In the genomic region with DNA sequence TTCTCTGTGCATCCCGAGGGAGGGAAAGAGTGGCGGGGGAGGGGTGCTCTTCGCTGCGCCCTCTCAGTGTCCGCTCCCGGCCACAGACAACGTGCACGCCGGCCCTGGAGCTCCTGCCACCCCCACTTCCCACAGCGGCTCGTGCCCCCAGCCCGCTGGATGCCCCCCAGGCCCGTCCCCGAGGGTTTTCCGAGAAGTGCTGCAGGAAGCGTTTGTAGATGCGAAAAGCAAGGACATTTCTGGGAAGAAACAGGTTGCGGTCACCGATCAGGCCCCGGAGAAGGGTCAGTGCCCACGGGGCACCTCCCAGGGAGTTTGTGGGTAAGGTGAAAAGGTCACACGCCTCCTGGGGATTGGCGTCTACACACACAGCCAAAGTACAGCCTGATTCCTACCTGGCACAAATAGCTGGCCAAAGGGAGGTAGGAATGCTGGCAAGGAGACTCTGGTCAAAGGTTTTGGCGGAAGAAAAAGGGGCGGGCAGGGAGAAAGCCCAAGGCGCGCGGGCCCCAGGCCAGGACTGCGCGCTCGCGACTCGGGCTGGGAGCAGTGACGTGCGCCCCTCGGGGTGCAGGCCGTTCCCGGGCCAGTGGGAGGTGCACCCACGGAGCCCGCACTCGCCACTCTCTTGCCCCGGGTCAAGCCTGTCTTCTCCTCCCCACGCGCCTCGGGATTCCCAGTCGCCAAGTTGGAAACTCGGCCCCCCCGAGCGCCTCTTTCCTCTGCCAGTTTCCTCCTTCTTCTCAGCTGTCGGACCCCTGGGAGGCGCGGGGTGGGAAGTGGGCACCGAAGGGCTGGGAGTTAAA, we compare ENCODE assay signal across 8 cellular contexts. TPM values are rescaled to one million over a fixed set of nuclear protein-coding genes. Genes with fewer than 3 reads are reported as not detected.
A peak's percentile ranks its signal among the peaks of the same experiment; 100 is the strongest.
DNase-seq lines count a peak whose midpoint lies in the region; ATAC-seq lines count a peak whose summit lies in the region.

No MANE protein-coding gene starts in this region.

- no peak overlapping the region for H3K27ac Mint-ChIP-seq in activated CD4-positive, alpha-beta T cell treated with anti-CD3 and anti-CD28 coated beads, Interleukin-2, amount 10 ng/mL, durations not matched to agents 24 days and 14 days

- peak overlapping the region; percentile 65 to 76 for H3K4me3 ChIP-seq in mucosa of rectum (ENCODE audit: low read length in 2 of 2)

- no peaks in the 10 kb centered on the region for H3K9me3 ChIP-seq in mucosa of rectum (ENCODE audit: control insufficient read depth in 2 of 2, low read length in 2 of 2)

- intact Hi-C loops in activated CD4-positive, alpha-beta T cell treated with anti-CD3 and anti-CD28 coated beads, Interleukin-2, amount 10 ng/mL, durations not matched to agents 24 days and 14 days (cut with micrococcal nuclease) = loop anchor here (10.0 kb wide), 2 partner anchors 149 to 541 kb away; no protein-coding TSS in a partner anchor

- peak overlapping the region; percentile 55 for H3K4me3 Mint-ChIP-seq in activated CD4-positive, alpha-beta T cell treated with anti-CD3 and anti-CD28 coated beads, Interleukin-2, amount 10 ng/mL, durations not matched to agents 24 days and 14 days

- H3K27ac ChIP-seq in mucosa of rectum (ENCODE audit: low read depth in 2 of 2, low read length in 2 of 2) = peak overlapping the region; percentile 64 to 75

- no peaks in the 10 kb centered on the region for H3K9me3 Mint-ChIP-seq in activated CD4-positive, alpha-beta T cell treated with anti-CD3 and anti-CD28 coated beads, Interleukin-2, amount 10 ng/mL, durations not matched to agents 24 days and 14 days

- no peaks in the 10 kb centered on the region for H3K36me3 ChIP-seq in mucosa of rectum (ENCODE audit: control insufficient read depth in 2 of 2, insufficient read depth in 2 of 2, low read length in 2 of 2)

- peaks cover 0 to 7% of the 10 kb centered on the region in 2 donors for H3K27me3 ChIP-seq in mucosa of rectum (ENCODE audit: control insufficient read depth in 2 of 2, insufficient read depth in 2 of 2, low read length in 2 of 2)

- DNase-seq in activated CD4-positive, alpha-beta T cell treated with anti-CD3 and anti-CD28 coated beads, Interleukin-2, amount 10 ng/mL, durations not matched to agents 24 days and 14 days = peak; percentile 55
- no peak for DNase-seq in activated CD4-positive, alpha-beta T cell treated with anti-CD3 and anti-CD28 coated beads for 1 hour
- DNase-seq in T1000 (lab: John Stamatoyannopoulos, UW) = peak; percentile 100
- DNase-seq in central memory CD4-positive, alpha-beta T cell = no peak

- peaks cover 21% of the 10 kb centered on the region for H3K4me1 Mint-ChIP-seq in activated CD4-positive, alpha-beta T cell treated with anti-CD3 and anti-CD28 coated beads, Interleukin-2, amount 10 ng/mL, durations not matched to agents 24 days and 14 days

- peaks cover 9 to 18% of the 10 kb centered on the region in 2 donors for H3K4me1 ChIP-seq in mucosa of rectum (ENCODE audit: control insufficient read depth in 2 of 2, insufficient read depth in 2 of 2, low read length in 2 of 2)

- ATAC-seq in esophagus mucosa (peak; percentile 50), GM19452 (IDR thresholded peaks at IDR 0.05; ENCODE audit: unreplicated experiment) (no peak), HG03175 (IDR thresholded peaks at IDR 0.05; ENCODE audit: unreplicated experiment) (no peak)

- peaks cover 62% of the 10 kb centered on the region for H3K27me3 Mint-ChIP-seq in activated CD4-positive, alpha-beta T cell treated with anti-CD3 and anti-CD28 coated beads, Interleukin-2, amount 10 ng/mL, durations not matched to agents 24 days and 14 days

- peak overlapping the region; percentile 63 to 67 for H3K9ac ChIP-seq in mucosa of rectum (ENCODE audit: low read depth in 1 of 2, low read length in 2 of 2)

- H3K36me3 Mint-ChIP-seq in activated CD4-positive, alpha-beta T cell treated with anti-CD3 and anti-CD28 coated beads, Interleukin-2, amount 10 ng/mL, durations not matched to agents 24 days and 14 days (ENCODE audit: low read depth) = no peaks in the 10 kb centered on the region

RNA-seq across cellular contexts. Expression of a gene that starts 1.5 kb away (rescaled TPM):
- 5.0 TPM in 2 replicates for total RNA-seq in activated CD4-positive, alpha-beta T cell treated with anti-CD3 and anti-CD28 coated beads, Interleukin-2, amount 10 ng/mL, durations not matched to agents 24 days and 14 days
- total RNA-seq in esophagus mucosa = 8.8 TPM

Comparison
In these comparisons a context has a peak if more than half of its experiments do, and no peak if none do; other contexts are left out.
1. DNase-seq: peak in activated CD4-positive, alpha-beta T cell treated with anti-CD3 and anti-CD28 coated beads, Interleukin-2, amount 10 ng/mL, durations not matched to agents 24 days and 14 days (single experiment) and T1000 (single experiment); none in activated CD4-positive, alpha-beta T cell treated with anti-CD3 and anti-CD28 coated beads for 1 hour (single experiment) and central memory CD4-positive, alpha-beta T cell (single experiment).